In the genomic region with DNA sequence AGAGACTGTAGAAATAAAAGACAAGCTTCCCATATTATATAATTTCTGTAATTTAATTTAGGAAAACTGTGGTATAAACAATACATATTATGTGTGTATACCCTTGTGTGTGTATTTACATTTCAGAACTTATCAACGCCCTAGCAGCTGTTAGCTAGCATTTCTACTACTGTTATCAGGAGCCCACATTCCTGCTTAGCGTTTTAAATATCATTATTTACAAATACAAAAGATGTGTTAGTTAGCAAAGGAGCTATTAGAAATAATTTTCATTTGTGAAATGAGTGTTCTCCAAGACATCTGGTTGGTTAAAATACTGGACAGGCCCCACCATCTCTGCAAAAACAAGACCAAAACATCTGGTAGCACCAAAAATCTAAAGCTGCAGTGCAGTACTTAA, we compare ENCODE assay signal across 1 cellular context.
TF ChIP-seq lines count a peak whose summit lies in the region.

No MANE protein-coding gene starts in this region.

TF ChIP-seq in K562, 482 proteins besides CTCF, POLR2A, EP300 and RAD21 (continued from another document):
- peak; percentile 75 for TF ChIP-seq TCF3 (CRISPR knock-in tag; IDR thresholded peaks at IDR 0.05)
- peak; percentile 55; the same call in 1 of the 2 replicates for TF ChIP-seq CBFA2T3 (IDR thresholded peaks at IDR 0.05)
- TF ChIP-seq ZNF445 (CRISPR knock-in tag; IDR thresholded peaks at IDR 0.05; ENCODE audit: low read depth), result no peak
- 0 out of 2 replicates have a peak, but pooled peaks have one; percentile 52 for TF ChIP-seq TEAD4 (IDR thresholded peaks at IDR 0.05; ENCODE audit: low read length)
- TF ChIP-seq TEAD4 (CRISPR knock-in tag; IDR thresholded peaks at IDR 0.05; ENCODE audit: borderline replicate concordance), result no peak
- TF ChIP-seq E2F6 (IDR thresholded peaks at IDR 0.05; ENCODE audit: borderline replicate concordance in 1 of 2, extremely low read depth in 1 of 2, insufficient read depth in 1 of 2, insufficient read length in 1 of 2, low read depth in 1 of 2, low read length in 1 of 2, poor library complexity in 1 of 2, severe bottlenecking in 1 of 2), result no peak
- no peak for TF ChIP-seq BACH1 (tag; IDR thresholded peaks at IDR 0.05)
- TF ChIP-seq TAL1 (IDR thresholded peaks at IDR 0.05), result peak; percentile 88
- TF ChIP-seq, protein P1, sequence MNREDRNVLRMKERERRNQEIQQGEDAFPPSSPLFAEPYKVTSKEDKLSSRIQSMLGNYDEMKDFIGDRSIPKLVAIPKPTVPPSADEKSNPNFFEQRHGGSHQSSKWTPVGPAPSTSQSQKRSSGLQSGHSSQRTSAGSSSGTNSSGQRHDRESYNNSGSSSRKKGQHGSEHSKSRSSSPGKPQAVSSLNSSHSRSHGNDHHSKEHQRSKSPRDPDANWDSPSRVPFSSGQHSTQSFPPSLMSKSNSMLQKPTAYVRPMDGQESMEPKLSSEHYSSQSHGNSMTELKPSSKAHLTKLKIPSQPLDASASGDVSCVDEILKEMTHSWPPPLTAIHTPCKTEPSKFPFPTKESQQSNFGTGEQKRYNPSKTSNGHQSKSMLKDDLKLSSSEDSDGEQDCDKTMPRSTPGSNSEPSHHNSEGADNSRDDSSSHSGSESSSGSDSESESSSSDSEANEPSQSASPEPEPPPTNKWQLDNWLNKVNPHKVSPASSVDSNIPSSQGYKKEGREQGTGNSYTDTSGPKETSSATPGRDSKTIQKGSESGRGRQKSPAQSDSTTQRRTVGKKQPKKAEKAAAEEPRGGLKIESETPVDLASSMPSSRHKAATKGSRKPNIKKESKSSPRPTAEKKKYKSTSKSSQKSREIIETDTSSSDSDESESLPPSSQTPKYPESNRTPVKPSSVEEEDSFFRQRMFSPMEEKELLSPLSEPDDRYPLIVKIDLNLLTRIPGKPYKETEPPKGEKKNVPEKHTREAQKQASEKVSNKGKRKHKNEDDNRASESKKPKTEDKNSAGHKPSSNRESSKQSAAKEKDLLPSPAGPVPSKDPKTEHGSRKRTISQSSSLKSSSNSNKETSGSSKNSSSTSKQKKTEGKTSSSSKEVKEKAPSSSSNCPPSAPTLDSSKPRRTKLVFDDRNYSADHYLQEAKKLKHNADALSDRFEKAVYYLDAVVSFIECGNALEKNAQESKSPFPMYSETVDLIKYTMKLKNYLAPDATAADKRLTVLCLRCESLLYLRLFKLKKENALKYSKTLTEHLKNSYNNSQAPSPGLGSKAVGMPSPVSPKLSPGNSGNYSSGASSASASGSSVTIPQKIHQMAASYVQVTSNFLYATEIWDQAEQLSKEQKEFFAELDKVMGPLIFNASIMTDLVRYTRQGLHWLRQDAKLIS (CRISPR knock-in tag; IDR thresholded peaks at IDR 0.05), result no peak
- TF ChIP-seq TEAD1 (CRISPR knock-in tag; IDR thresholded peaks at IDR 0.05), result 0 out of 4 replicates have a peak, but pooled peaks of 1 of the 2 experiments have one; percentile 53
- TF ChIP-seq MCM2 (IDR thresholded peaks at IDR 0.05; ENCODE audit: low read depth), result no peak
- TF ChIP-seq SMARCA4 (IDR thresholded peaks at IDR 0.05), result peak; percentile 42; the same call in 1 of the 2 replicates
- peak; percentile 50 for TF ChIP-seq CBFA2T2 (conservative IDR thresholded peaks at IDR 0.05)
- TF ChIP-seq NCOR1 (IDR thresholded peaks at IDR 0.05), result peak; percentile 64
- peak; percentile 86 for TF ChIP-seq ARID1B (IDR thresholded peaks at IDR 0.05)
- TF ChIP-seq, protein P2, sequence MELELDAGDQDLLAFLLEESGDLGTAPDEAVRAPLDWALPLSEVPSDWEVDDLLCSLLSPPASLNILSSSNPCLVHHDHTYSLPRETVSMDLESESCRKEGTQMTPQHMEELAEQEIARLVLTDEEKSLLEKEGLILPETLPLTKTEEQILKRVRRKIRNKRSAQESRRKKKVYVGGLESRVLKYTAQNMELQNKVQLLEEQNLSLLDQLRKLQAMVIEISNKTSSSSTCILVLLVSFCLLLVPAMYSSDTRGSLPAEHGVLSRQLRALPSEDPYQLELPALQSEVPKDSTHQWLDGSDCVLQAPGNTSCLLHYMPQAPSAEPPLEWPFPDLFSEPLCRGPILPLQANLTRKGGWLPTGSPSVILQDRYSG (tag; conservative IDR thresholded peaks at IDR 0.05; ENCODE audit: low read depth), result no peak
- peak in 1 of 2 experiments; percentile 75; a peak in 2 of 4 replicates for TF ChIP-seq FOXA3 (CRISPR knock-in tag; conservative IDR thresholded peaks at IDR 0.05 in 1 of 2, IDR thresholded peaks at IDR 0.05 in 1 of 2)
- peak; percentile 61; the same call in 1 of the 2 replicates for TF ChIP-seq MTA2 (IDR thresholded peaks at IDR 0.05; ENCODE audit: low read depth)
